8 cellular contexts compared by ENCODE assay signal in genomic region chr16:86566966-86567700, GRCh38. TPM values are rescaled to one million over a fixed set of nuclear protein-coding genes. Genes with fewer than 3 reads are reported as not detected.
DNase-seq lines count a peak whose midpoint lies in the region; ATAC-seq lines count a peak whose summit lies in the region.

No MANE protein-coding gene starts in this region.

- no peak for DNase-seq in HAP-1 (ENCODE audit: low spot score in 2 of 2)
- DNase-seq in activated naive CD8-positive, alpha-beta T cell treated with anti-CD3 and anti-CD28 coated beads, Interleukin-2, amount 50 U/mL, for 24 hours = no peak
- DNase-seq in left ventricle myocardium superior = peak; percentile 69
- DNase-seq in NCI-H1694 (lab: John Stamatoyannopoulos, UW) = no peak
- no peak for DNase-seq in SHP77 (lab: John Stamatoyannopoulos, UW)
- DNase-seq in HuH-7.5 (ENCODE audit: low spot score) = no peak

- H3K27me3 Mint-ChIP-seq in activated naive CD8-positive, alpha-beta T cell treated with anti-CD3 and anti-CD28 coated beads, Interleukin-2, amount 50 U/mL, for 24 hours = peaks cover 70% of the 10 kb centered on the region

- peak; percentile 20 for ATAC-seq in activated naive CD8-positive, alpha-beta T cell treated with anti-CD3 and anti-CD28 coated beads, Interleukin-2, amount 50 U/mL, for 24 hours
- ATAC-seq in left ventricle myocardium superior = peak; percentile 60
- ATAC-seq in GM18867 (IDR thresholded peaks at IDR 0.05; ENCODE audit: unreplicated experiment) = no peak

- H3K36me3 Mint-ChIP-seq in activated naive CD8-positive, alpha-beta T cell treated with anti-CD3 and anti-CD28 coated beads, Interleukin-2, amount 50 U/mL, for 24 hours (ENCODE audit: low read depth) = peaks cover 2% of the 10 kb centered on the region

- H3K9me3 Mint-ChIP-seq in activated naive CD8-positive, alpha-beta T cell treated with anti-CD3 and anti-CD28 coated beads, Interleukin-2, amount 50 U/mL, for 24 hours = no peaks in the 10 kb centered on the region

- H3K4me1 Mint-ChIP-seq in activated naive CD8-positive, alpha-beta T cell treated with anti-CD3 and anti-CD28 coated beads, Interleukin-2, amount 50 U/mL, for 24 hours = peaks cover 13% of the 10 kb centered on the region

- H3K27me3 ChIP-seq in HAP-1 (ENCODE audit: low read depth) (peaks cover 57% of the 10 kb centered on the region), skeletal muscle satellite cell (ENCODE audit: control insufficient read depth, insufficient read depth, low read length) (no peaks in the 10 kb centered on the region)

- in situ Hi-C loops in HAP-1 (cut with MboI; ENCODE audit: low sequenced_read_pairs) = loop anchor here (10.0 kb wide), 1 partner anchor 718 kb away; no protein-coding TSS in a partner anchor

- intact Hi-C loops in left ventricle myocardium superior (cut with micrococcal nuclease) = loop anchor here (5.0 kb wide), 1 partner anchor 495 kb away; no protein-coding TSS in a partner anchor

- H3K4me3 ChIP-seq in HAP-1 = peak overlapping the region; percentile 30
- H3K4me3 ChIP-seq in skeletal muscle satellite cell (ENCODE audit: low read length) = peak overlapping the region; percentile 90

- no peaks in the 10 kb centered on the region for H3K36me3 ChIP-seq in HAP-1 (replicated peaks)
- peaks cover 37% of the 10 kb centered on the region for H3K36me3 ChIP-seq in skeletal muscle satellite cell (ENCODE audit: insufficient read depth, low read length)

- no peak overlapping the region for H3K4me3 Mint-ChIP-seq in activated naive CD8-positive, alpha-beta T cell treated with anti-CD3 and anti-CD28 coated beads, Interleukin-2, amount 50 U/mL, for 24 hours

- peaks cover 8% of the 10 kb centered on the region for H3K4me1 ChIP-seq in HAP-1
- peaks cover 39% of the 10 kb centered on the region for H3K4me1 ChIP-seq in skeletal muscle satellite cell (ENCODE audit: control insufficient read depth, insufficient read depth, low read length)

- H3K4me2 ChIP-seq in skeletal muscle satellite cell (ENCODE audit: low read length) = peak overlapping the region; percentile 90

- H3K27ac Mint-ChIP-seq in activated naive CD8-positive, alpha-beta T cell treated with anti-CD3 and anti-CD28 coated beads, Interleukin-2, amount 50 U/mL, for 24 hours = no peak overlapping the region

- H3K9ac ChIP-seq in skeletal muscle satellite cell (ENCODE audit: low read depth, low read length) = peak overlapping the region; percentile 98

- H3K9me3 ChIP-seq in HAP-1 (no peaks in the 10 kb centered on the region), skeletal muscle satellite cell (replicated peaks; ENCODE audit: low read length) (no peaks in the 10 kb centered on the region)

RNA-seq across cellular contexts. Expression of gene FOXC2, which starts 0.5 kb away (rescaled TPM):
- total RNA-seq in left ventricle myocardium superior = 1.9 TPM
- total RNA-seq in skeletal muscle satellite cell (2012; rRNA removed) = 3.0 and 3.5 TPM in 2 replicates

RNA-seq across cellular contexts. Expression of gene FOXL1, which starts 11.2 kb away (rescaled TPM):
- total RNA-seq in left ventricle myocardium superior = 0.32 TPM
- 23.1 and 24.9 TPM in 2 replicates for total RNA-seq in skeletal muscle satellite cell (2012; rRNA removed)

RNA-seq across cellular contexts. Expression of gene MTHFSD, which starts 12.1 kb away (rescaled TPM):
- total RNA-seq in left ventricle myocardium superior = 12.6 TPM
- total RNA-seq in skeletal muscle satellite cell (2012; rRNA removed) = 11.9 and 13.3 TPM in 2 replicates

RNA-seq across cellular contexts. Expression of gene FOXF1, which starts 56.8 kb away (rescaled TPM):
- 0.25 TPM for total RNA-seq in left ventricle myocardium superior
- under 0.01 and 0.22 TPM in 2 replicates for total RNA-seq in skeletal muscle satellite cell (2012; rRNA removed)
